1 cellular context compared by ENCODE assay signal in genomic region chr4:169485791-169486742, GRCh38.
TF ChIP-seq lines count a peak whose summit lies in the region.

No MANE protein-coding gene starts in this region.

TF ChIP-seq in H1, 55 proteins besides CTCF, POLR2A, EP300 and RAD21 (continued from another document):
- TF ChIP-seq, protein P1, sequence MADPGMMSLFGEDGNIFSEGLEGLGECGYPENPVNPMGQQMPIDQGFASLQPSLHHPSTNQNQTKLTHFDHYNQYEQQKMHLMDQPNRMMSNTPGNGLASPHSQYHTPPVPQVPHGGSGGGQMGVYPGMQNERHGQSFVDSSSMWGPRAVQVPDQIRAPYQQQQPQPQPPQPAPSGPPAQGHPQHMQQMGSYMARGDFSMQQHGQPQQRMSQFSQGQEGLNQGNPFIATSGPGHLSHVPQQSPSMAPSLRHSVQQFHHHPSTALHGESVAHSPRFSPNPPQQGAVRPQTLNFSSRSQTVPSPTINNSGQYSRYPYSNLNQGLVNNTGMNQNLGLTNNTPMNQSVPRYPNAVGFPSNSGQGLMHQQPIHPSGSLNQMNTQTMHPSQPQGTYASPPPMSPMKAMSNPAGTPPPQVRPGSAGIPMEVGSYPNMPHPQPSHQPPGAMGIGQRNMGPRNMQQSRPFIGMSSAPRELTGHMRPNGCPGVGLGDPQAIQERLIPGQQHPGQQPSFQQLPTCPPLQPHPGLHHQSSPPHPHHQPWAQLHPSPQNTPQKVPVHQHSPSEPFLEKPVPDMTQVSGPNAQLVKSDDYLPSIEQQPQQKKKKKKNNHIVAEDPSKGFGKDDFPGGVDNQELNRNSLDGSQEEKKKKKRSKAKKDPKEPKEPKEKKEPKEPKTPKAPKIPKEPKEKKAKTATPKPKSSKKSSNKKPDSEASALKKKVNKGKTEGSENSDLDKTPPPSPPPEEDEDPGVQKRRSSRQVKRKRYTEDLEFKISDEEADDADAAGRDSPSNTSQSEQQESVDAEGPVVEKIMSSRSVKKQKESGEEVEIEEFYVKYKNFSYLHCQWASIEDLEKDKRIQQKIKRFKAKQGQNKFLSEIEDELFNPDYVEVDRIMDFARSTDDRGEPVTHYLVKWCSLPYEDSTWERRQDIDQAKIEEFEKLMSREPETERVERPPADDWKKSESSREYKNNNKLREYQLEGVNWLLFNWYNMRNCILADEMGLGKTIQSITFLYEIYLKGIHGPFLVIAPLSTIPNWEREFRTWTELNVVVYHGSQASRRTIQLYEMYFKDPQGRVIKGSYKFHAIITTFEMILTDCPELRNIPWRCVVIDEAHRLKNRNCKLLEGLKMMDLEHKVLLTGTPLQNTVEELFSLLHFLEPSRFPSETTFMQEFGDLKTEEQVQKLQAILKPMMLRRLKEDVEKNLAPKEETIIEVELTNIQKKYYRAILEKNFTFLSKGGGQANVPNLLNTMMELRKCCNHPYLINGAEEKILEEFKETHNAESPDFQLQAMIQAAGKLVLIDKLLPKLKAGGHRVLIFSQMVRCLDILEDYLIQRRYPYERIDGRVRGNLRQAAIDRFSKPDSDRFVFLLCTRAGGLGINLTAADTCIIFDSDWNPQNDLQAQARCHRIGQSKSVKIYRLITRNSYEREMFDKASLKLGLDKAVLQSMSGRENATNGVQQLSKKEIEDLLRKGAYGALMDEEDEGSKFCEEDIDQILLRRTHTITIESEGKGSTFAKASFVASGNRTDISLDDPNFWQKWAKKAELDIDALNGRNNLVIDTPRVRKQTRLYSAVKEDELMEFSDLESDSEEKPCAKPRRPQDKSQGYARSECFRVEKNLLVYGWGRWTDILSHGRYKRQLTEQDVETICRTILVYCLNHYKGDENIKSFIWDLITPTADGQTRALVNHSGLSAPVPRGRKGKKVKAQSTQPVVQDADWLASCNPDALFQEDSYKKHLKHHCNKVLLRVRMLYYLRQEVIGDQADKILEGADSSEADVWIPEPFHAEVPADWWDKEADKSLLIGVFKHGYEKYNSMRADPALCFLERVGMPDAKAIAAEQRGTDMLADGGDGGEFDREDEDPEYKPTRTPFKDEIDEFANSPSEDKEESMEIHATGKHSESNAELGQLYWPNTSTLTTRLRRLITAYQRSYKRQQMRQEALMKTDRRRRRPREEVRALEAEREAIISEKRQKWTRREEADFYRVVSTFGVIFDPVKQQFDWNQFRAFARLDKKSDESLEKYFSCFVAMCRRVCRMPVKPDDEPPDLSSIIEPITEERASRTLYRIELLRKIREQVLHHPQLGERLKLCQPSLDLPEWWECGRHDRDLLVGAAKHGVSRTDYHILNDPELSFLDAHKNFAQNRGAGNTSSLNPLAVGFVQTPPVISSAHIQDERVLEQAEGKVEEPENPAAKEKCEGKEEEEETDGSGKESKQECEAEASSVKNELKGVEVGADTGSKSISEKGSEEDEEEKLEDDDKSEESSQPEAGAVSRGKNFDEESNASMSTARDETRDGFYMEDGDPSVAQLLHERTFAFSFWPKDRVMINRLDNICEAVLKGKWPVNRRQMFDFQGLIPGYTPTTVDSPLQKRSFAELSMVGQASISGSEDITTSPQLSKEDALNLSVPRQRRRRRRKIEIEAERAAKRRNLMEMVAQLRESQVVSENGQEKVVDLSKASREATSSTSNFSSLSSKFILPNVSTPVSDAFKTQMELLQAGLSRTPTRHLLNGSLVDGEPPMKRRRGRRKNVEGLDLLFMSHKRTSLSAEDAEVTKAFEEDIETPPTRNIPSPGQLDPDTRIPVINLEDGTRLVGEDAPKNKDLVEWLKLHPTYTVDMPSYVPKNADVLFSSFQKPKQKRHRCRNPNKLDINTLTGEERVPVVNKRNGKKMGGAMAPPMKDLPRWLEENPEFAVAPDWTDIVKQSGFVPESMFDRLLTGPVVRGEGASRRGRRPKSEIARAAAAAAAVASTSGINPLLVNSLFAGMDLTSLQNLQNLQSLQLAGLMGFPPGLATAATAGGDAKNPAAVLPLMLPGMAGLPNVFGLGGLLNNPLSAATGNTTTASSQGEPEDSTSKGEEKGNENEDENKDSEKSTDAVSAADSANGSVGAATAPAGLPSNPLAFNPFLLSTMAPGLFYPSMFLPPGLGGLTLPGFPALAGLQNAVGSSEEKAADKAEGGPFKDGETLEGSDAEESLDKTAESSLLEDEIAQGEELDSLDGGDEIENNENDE (IDR thresholded peaks at IDR 0.05; ENCODE audit: insufficient replicate concordance, low read length): peak; percentile 60
- TF ChIP-seq KDM5A (IDR thresholded peaks at IDR 0.05; ENCODE audit: low read length): no peak
- TF ChIP-seq BACH1 (IDR thresholded peaks at IDR 0.05; ENCODE audit: low read length): no peak
- TF ChIP-seq CBX5 (IDR thresholded peaks at IDR 0.05; ENCODE audit: low read depth, low read length): no peak
- no peak for TF ChIP-seq POLR2AphosphoS5 (IDR thresholded peaks at IDR 0.05; ENCODE audit: low read depth, low read length)
- no peak for TF ChIP-seq FOSL1 (IDR thresholded peaks at IDR 0.05; ENCODE audit: insufficient read depth, low read depth, low read length)
- TF ChIP-seq TBP (IDR thresholded peaks at IDR 0.05; ENCODE audit: low read depth, low read length): no peak
- no peak for TF ChIP-seq KDM4A (IDR thresholded peaks at IDR 0.05; ENCODE audit: low read depth, low read length, severe bottlenecking)
- TF ChIP-seq BCL11A (IDR thresholded peaks at IDR 0.05; ENCODE audit: low read depth in 2 of 2, low read length in 2 of 2): no peak
- TF ChIP-seq EGR1 (IDR thresholded peaks at IDR 0.05; ENCODE audit: borderline replicate concordance, low read depth, low read length): no peak
- TF ChIP-seq, protein P2, sequence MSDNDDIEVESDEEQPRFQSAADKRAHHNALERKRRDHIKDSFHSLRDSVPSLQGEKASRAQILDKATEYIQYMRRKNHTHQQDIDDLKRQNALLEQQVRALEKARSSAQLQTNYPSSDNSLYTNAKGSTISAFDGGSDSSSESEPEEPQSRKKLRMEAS (IDR thresholded peaks at IDR 0.05): peak; percentile 29; the same call in 1 of the 2 replicates
- no peak for TF ChIP-seq SAP30 (IDR thresholded peaks at IDR 0.05; ENCODE audit: insufficient read depth, insufficient replicate concordance, low read length)
TF ChIP-seq in H1: peak in this region for 2.
